Comparison of ENCODE assay signal across 7 cellular contexts in the genomic region with DNA sequence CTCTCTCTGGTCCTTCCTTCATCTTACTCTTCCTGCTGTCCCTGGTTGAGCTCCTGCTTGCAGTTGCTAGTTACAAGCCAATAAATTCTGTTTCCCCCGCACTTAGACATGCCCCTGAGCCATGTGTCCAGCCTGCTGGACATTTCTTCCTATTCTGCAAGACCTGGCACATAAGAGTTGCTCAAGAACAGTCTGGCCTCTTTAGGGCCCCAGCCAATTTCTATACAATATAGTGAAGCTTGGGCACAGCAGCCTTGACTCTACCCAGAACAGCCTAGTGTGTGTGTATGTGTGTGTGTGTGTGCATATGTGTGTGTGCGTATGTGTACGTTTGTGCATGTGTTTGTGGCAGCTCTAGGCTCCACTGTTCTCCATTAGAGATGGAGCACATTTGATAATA.
"Had no signal": no experiment of that assay in that cellular context is flagged by ENCODE, and none has a peak within 500 bp of the region (broad histone marks: within the 10 kb centered on the region; RNA-seq: fewer than 3 reads in every experiment).

No MANE protein-coding gene starts in this region.

- FAIRE-seq: GM12878, GM12891, GM12892, GM18507, GM19239 had no signal

- ATAC-seq: GM12878 had no signal

- H3K4me3 ChIP-seq: GM12878 had no signal

- DNase-seq: GDM1, GF-D8 had no signal
